Comparison of ENCODE assay signal across 9 cellular contexts in the genomic region with DNA sequence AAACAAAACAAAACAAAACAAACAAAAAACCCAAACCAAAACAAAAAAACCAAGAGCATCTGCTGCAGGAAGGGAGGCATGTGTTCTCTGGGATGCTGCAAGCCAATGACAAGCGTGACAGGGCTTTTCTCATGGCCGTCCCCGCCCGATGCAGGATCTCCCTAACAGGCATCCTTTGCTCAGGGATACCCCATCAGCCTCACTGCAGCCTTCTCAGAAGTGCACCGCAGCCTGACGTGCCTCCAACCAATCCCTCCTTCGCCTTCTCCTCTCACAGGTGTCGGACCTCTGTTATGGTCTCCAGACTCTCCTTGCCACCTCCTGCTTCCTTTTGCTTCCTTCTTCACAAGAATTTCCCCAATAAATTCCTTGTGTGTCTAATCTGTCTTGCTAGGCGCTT.
"Had no signal": no experiment of that assay in that cellular context is flagged by ENCODE, and none has a peak within 500 bp of the region (broad histone marks: within the 10 kb centered on the region; RNA-seq: fewer than 3 reads in every experiment).

No MANE protein-coding gene starts in this region.

- H3K4me3 ChIP-seq: GM23248, HAP-1, K562 had no signal

- FAIRE-seq: K562 had no signal

- H3K9ac ChIP-seq: GM23248 had no signal

- H3K4me3 Mint-ChIP-seq: HFFc6 had no signal

- H3K27ac Mint-ChIP-seq: HFFc6 had no signal

- H2AFZ ChIP-seq: GM23248 had no signal

- H3K4me1 ChIP-seq: HAP-1 had no signal

- ATAC-seq: HCT116, K562 had no signal

- H3K27ac ChIP-seq: GM23248, HL-60 had no signal

- H3K36me3 ChIP-seq: HAP-1 had no signal

- DNase-seq: GM23248, GOT3, H7, HFFc6, IMR-90 had no signal
